ENCODE assay signal across 25 cellular contexts in genomic region chr10:2477154-2477553, GRCh38.
A peak's percentile ranks its signal among the peaks of the same experiment; 100 is the strongest.
DNase-seq lines count a peak whose midpoint lies in the region; ATAC-seq and TF ChIP-seq lines count a peak whose summit lies in the region.
"Had no signal": no experiment of that assay in that cellular context is flagged by ENCODE, and none has a peak within 500 bp of the region (broad histone marks: within the 10 kb centered on the region; RNA-seq: fewer than 3 reads in every experiment).

No MANE protein-coding gene starts in this region.

- whole genome bisulfite sequencing in sigmoid colon, 2 donors: 64 to 66% methylated on average over 4 of the region's 4 CpGs

- H3K4me1 ChIP-seq in sigmoid colon: peaks cover 0 to 10% (median 0%) of the 10 kb centered on the region in 4 donors
- H3K4me1 ChIP-seq: pancreas, suprapubic skin had no signal

- DNase-seq in COR-L47 (lab: John Stamatoyannopoulos, UW) (peak; percentile 27), NCI-H1105 (lab: John Stamatoyannopoulos, UW) (peak; percentile 17), NCI-H524 treated with DMSO at 0.1 percent for 48 hours (lab: John Stamatoyannopoulos, UW) (peak; percentile 51), iPS DF 4.7 (ENCODE audit: extremely low read depth, low spot score) (peak; percentile 71), NCI-H526 treated with DMSO at 0.1 percent for 48 hours (lab: John Stamatoyannopoulos, UW) (no peak), sigmoid colon (no peak)
- no peak for DNase-seq in effector CD8-positive, alpha-beta T cell (lab: John Stamatoyannopoulos, UW)
- DNase-seq: activated naive CD4-positive, alpha-beta T cell treated with anti-CD3 and anti-CD28 coated beads, Interleukin-2, amount 50 U/mL, for 16 hours; activated T-cell treated with anti-CD3 and anti-CD28 coated beads, Interleukin-2, amount 50 U/mL, for 72 hours; aorta; central memory CD4-positive, alpha-beta T cell; dorsolateral prefrontal cortex; erythroblast; foreskin melanocyte; GDM1; MG63; natural killer cell; NCI-H2029; pancreas; T-helper 9 cell had no signal

- intact Hi-C loops in sigmoid colon (cut with DNase I): no loop called here

- TF ChIP-seq CTCF in sigmoid colon (IDR thresholded peaks at IDR 0.05): no peak

- TF ChIP-seq POLR2A in sigmoid colon (IDR thresholded peaks at IDR 0.05): no peak

- no peak overlapping the region for H3K4me3 ChIP-seq in sigmoid colon
- H3K4me3 ChIP-seq: dorsolateral prefrontal cortex, MG63, pancreas, suprapubic skin had no signal

- no peaks in the 10 kb centered on the region for H3K27me3 ChIP-seq in sigmoid colon
- H3K27me3 ChIP-seq: MG63, pancreas, suprapubic skin had no signal

- H3K36me3 ChIP-seq in sigmoid colon: no peaks in the 10 kb centered on the region
- H3K36me3 ChIP-seq: MG63, pancreas, suprapubic skin had no signal

- no peak for TF ChIP-seq EP300 in sigmoid colon (IDR thresholded peaks at IDR 0.05)

- peaks cover 0 to 7% (median 0%) of the 10 kb centered on the region in 4 donors for H3K9me3 ChIP-seq in sigmoid colon
- H3K9me3 ChIP-seq: MG63, pancreas had no signal

- no peak for ATAC-seq in HG02981 (IDR thresholded peaks at IDR 0.05; ENCODE audit: unreplicated experiment)
- ATAC-seq: activated CD4-positive, CD25-positive, alpha-beta regulatory T cell treated with anti-CD3 and anti-CD28 coated beads, Interleukin-2, amount 50 U/mL, for 24 hours; activated T-cell treated with anti-CD3 and anti-CD28 coated beads, Interleukin-2, amount 50 U/mL, for 72 hours; left lobe of liver; natural killer cell; pancreas had no signal

- no peak overlapping the region for H3K27ac ChIP-seq in sigmoid colon
- H3K27ac ChIP-seq: C4-2B, dorsolateral prefrontal cortex, pancreas, suprapubic skin had no signal

Comparison
In these comparisons a context has a peak if more than half of its experiments do, and no peak if none do; other contexts are left out.
1. DNase-seq: peak in COR-L47 (single experiment), NCI-H1105 (single experiment), NCI-H524 treated with DMSO at 0.1 percent for 48 hours (single experiment) and iPS DF 4.7 (single experiment); none in effector CD8-positive, alpha-beta T cell (single experiment), NCI-H526 treated with DMSO at 0.1 percent for 48 hours (single experiment) and sigmoid colon (single experiment).